ENCODE assay signal across 1 cellular context in the genomic region with DNA sequence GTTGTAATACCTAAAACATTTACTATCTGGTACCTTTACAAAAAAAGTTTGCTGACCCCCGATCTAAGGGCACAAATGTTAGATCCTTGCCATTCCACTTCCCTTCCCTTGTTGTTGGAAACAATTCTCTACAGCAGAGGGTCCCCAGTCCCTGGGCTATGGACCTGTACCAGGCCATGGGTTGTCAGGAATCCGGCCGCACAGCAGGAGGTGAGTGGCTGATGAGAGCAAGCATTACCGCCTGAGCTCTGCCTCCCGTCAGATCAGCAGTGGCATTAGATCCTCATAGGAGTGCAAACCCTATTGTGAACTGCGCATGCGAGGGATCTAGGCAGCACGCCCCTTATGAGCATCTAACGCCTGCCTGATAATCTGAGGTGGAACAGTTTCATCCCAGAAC.
A peak's percentile ranks its signal among the peaks of the same experiment; 100 is the strongest.
TF ChIP-seq lines count a peak whose summit lies in the region.

No MANE protein-coding gene starts in this region.

TF ChIP-seq in H1, 55 proteins besides CTCF, POLR2A, EP300 and RAD21:
- TF ChIP-seq CBX8 (IDR thresholded peaks at IDR 0.05; ENCODE audit: borderline replicate concordance, low read depth, low read length) (no peak), TEAD4 (IDR thresholded peaks at IDR 0.05; ENCODE audit: low read depth, low read length) (peak; percentile 77)
